Comparison of ENCODE assay signal across 17 cellular contexts in genomic region chr19:33677745-33678426, GRCh38. TPM values are rescaled to one million over a fixed set of nuclear protein-coding genes. Genes with fewer than 3 reads are reported as not detected.
A peak's percentile ranks its signal among the peaks of the same experiment; 100 is the strongest.
DNase-seq lines count a peak whose midpoint lies in the region; ATAC-seq and TF ChIP-seq lines count a peak whose summit lies in the region.
"Had no signal": no experiment of that assay in that cellular context is flagged by ENCODE, and none has a peak within 500 bp of the region (broad histone marks: within the 10 kb centered on the region; RNA-seq: fewer than 3 reads in every experiment).

No MANE protein-coding gene starts in this region.

- CTCF ChIA-PET in activated CD8-positive, alpha-beta memory T cell treated with anti-CD3 and anti-CD28 coated beads, Interleukin-2, amount 10 ng/mL, durations not matched to agents 7 days and 5 days (lab: Charles Lee): no interaction called here

- no peak for ATAC-seq in activated CD8-positive, alpha-beta memory T cell treated with anti-CD3 and anti-CD28 coated beads, Interleukin-2, amount 10 ng/mL, durations not matched to agents 7 days and 5 days
- no peak for ATAC-seq in HG03196 (IDR thresholded peaks at IDR 0.05; ENCODE audit: unreplicated experiment)
- ATAC-seq: left colon had no signal

- no peaks in the 10 kb centered on the region for H3K9me3 Mint-ChIP-seq in activated CD8-positive, alpha-beta memory T cell treated with anti-CD3 and anti-CD28 coated beads, Interleukin-2, amount 10 ng/mL, durations not matched to agents 7 days and 5 days (ENCODE audit: low read depth)
- H3K9me3 Mint-ChIP-seq in immature natural killer cell: no peaks in the 10 kb centered on the region
- H3K9me3 Mint-ChIP-seq: activated T-helper 2 cell treated with anti-CD3 and anti-CD28 coated beads, Interferon-gamma antibody, Interleukin-2, Interleukin-4, amounts not matched to agents 10 μg/mL and 5 μg/mL and 100 μg/mL, durations not matched to agents 14 hours and 24 hours and 36 hours; neural crest cell had no signal

- no peak overlapping the region for H3K27ac ChIP-seq in spleen
- H3K27ac ChIP-seq: vagina had no signal

- peaks cover 0 to 36% (median 0%) of the 10 kb centered on the region in 7 donors for H3K27me3 ChIP-seq in spleen (replicated peaks in 1 of 7)
- H3K27me3 ChIP-seq: vagina had no signal

- H3K36me3 Mint-ChIP-seq in activated CD8-positive, alpha-beta memory T cell treated with anti-CD3 and anti-CD28 coated beads, Interleukin-2, amount 10 ng/mL, durations not matched to agents 7 days and 5 days: no peaks in the 10 kb centered on the region
- no peaks in the 10 kb centered on the region for H3K36me3 Mint-ChIP-seq in immature natural killer cell

- H3K27ac Mint-ChIP-seq in activated CD8-positive, alpha-beta memory T cell treated with anti-CD3 and anti-CD28 coated beads, Interleukin-2, amount 10 ng/mL, durations not matched to agents 7 days and 5 days: no peak overlapping the region
- H3K27ac Mint-ChIP-seq in immature natural killer cell: no peak overlapping the region
- H3K27ac Mint-ChIP-seq: activated T-helper 2 cell treated with anti-CD3 and anti-CD28 coated beads, Interferon-gamma antibody, Interleukin-2, Interleukin-4, amounts not matched to agents 10 μg/mL and 5 μg/mL and 100 μg/mL, durations not matched to agents 14 hours and 24 hours and 36 hours had no signal

- no peak overlapping the region for H3K4me3 Mint-ChIP-seq in activated CD8-positive, alpha-beta memory T cell treated with anti-CD3 and anti-CD28 coated beads, Interleukin-2, amount 10 ng/mL, durations not matched to agents 7 days and 5 days
- H3K4me3 Mint-ChIP-seq in immature natural killer cell: no peak overlapping the region
- H3K4me3 Mint-ChIP-seq: neural crest cell had no signal

- peaks cover 4% of the 10 kb centered on the region for H3K27me3 Mint-ChIP-seq in activated CD8-positive, alpha-beta memory T cell treated with anti-CD3 and anti-CD28 coated beads, Interleukin-2, amount 10 ng/mL, durations not matched to agents 7 days and 5 days
- H3K27me3 Mint-ChIP-seq in immature natural killer cell (ENCODE audit: low read depth in 3 of 3): peaks cover 0 to 8% (median 2%) of the 10 kb centered on the region in 3 donors

- DNase-seq in activated CD8-positive, alpha-beta memory T cell treated with anti-CD3 and anti-CD28 coated beads, Interleukin-2, amount 50 U/mL, for 48 hours: peak; percentile 32
- no peak for DNase-seq in activated CD8-positive, alpha-beta memory T cell treated with anti-CD3 and anti-CD28 coated beads, Interleukin-2, amount 10 ng/mL, durations not matched to agents 7 days and 5 days
- peak; percentile 12 for DNase-seq in RPMI8226
- DNase-seq in iPS-NIHi11 (ENCODE audit: low spot score): peak; percentile 71
- DNase-seq in spleen: peak; percentile 27
- no peak for DNase-seq in NCI-H2227 treated with DMSO at 0.1 percent for 48 hours (lab: John Stamatoyannopoulos, UW)
- no peak for DNase-seq in immature natural killer cell
- DNase-seq: activated CD4-positive, CD25-positive, alpha-beta regulatory T cell; erythroblast; foreskin melanocyte; left colon; T-helper 2 cell had no signal

- no peaks in the 10 kb centered on the region for H3K36me3 ChIP-seq in spleen
- H3K36me3 ChIP-seq: vagina had no signal

- intact Hi-C loops in spleen (cut with DNase I; ENCODE audit: low total_unique reads): no loop called here

- peaks cover 0 to 21% (median 4%) of the 10 kb centered on the region in 6 donors for H3K4me1 ChIP-seq in spleen
- H3K4me1 ChIP-seq: vagina had no signal

- 55 to 70% (median 59%) methylated on average over 5 of the region's 5 CpGs for WGBS in spleen, 5 donors

- TF ChIP-seq POLR2A in spleen (IDR thresholded peaks at IDR 0.05): no peak

- H3K9me3 ChIP-seq in spleen: no peaks in the 10 kb centered on the region
- H3K9me3 ChIP-seq: vagina had no signal

- TF ChIP-seq CTCF in spleen (IDR thresholded peaks at IDR 0.05 in 8 of 11, conservative IDR thresholded peaks at IDR 0.05 in 3 of 11): no peak

- no peaks in the 10 kb centered on the region for H3K4me1 Mint-ChIP-seq in activated CD8-positive, alpha-beta memory T cell treated with anti-CD3 and anti-CD28 coated beads, Interleukin-2, amount 10 ng/mL, durations not matched to agents 7 days and 5 days
- H3K4me1 Mint-ChIP-seq in immature natural killer cell: no peaks in the 10 kb centered on the region
- H3K4me1 Mint-ChIP-seq: neural crest cell had no signal

- no peak overlapping the region for H3K4me3 ChIP-seq in spleen
- H3K4me3 ChIP-seq: vagina had no signal

RNA-seq across cellular contexts. Expression of gene CHST8, which starts 56.1 kb away (rescaled TPM):
- not detected for total RNA-seq in activated CD8-positive, alpha-beta memory T cell treated with anti-CD3 and anti-CD28 coated beads, Interleukin-2, amount 10 ng/mL, durations not matched to agents 7 days and 5 days
- 1 to 10 TPM in 6 of 7 donors, under 1 TPM in 1; 0.68 to 4.0 (median 1.7) TPM for total RNA-seq in spleen
- polyA plus RNA-seq in spleen: 1 to 10 TPM in 2 of 3 donors, under 1 TPM in 1; 0.43 to 2.1 (median 1.2) TPM
- polyA plus RNA-seq in immature natural killer cell: not detected
- total RNA-seq: activated T-helper 2 cell treated with anti-CD3 and anti-CD28 coated beads, Interferon-gamma antibody, Interleukin-2, Interleukin-4, amounts not matched to agents 10 μg/mL and 5 μg/mL and 100 μg/mL, durations not matched to agents 14 hours and 24 hours and 36 hours; left colon; LHCN-M2 had no signal

Comparison
In these comparisons a context has a peak if more than half of its experiments do, and no peak if none do; other contexts are left out.
1. DNase-seq: peak in activated CD8-positive, alpha-beta memory T cell treated with anti-CD3 and anti-CD28 coated beads, Interleukin-2, amount 50 U/mL, for 48 hours (single experiment), RPMI8226 (single experiment), iPS-NIHi11 (single experiment) and spleen (single experiment); none in activated CD8-positive, alpha-beta memory T cell treated with anti-CD3 and anti-CD28 coated beads, Interleukin-2, amount 10 ng/mL, durations not matched to agents 7 days and 5 days (single experiment), NCI-H2227 treated with DMSO at 0.1 percent for 48 hours (single experiment) and immature natural killer cell (0 of 3).